10 cellular contexts compared by ENCODE assay signal in genomic region chr1:202207292-202207691, GRCh38. TPM values are rescaled to one million over a fixed set of nuclear protein-coding genes. Genes with fewer than 3 reads are reported as not detected.
DNase-seq lines count a peak whose midpoint lies in the region; ATAC-seq and TF ChIP-seq lines count a peak whose summit lies in the region.
"Had no signal": no experiment of that assay in that cellular context is flagged by ENCODE, and none has a peak within 500 bp of the region (broad histone marks: within the 10 kb centered on the region; RNA-seq: fewer than 3 reads in every experiment).

No MANE protein-coding gene starts in this region.

- no peaks in the 10 kb centered on the region for H3K36me3 Mint-ChIP-seq in osteocyte (ENCODE audit: unreplicated experiment)

- TF ChIP-seq CTCF in osteocyte (IDR thresholded peaks at IDR 0.05) = peak; percentile 63

- no peak for TF ChIP-seq POLR2A in GM18505 (IDR thresholded peaks at IDR 0.05; ENCODE audit: borderline replicate concordance, extremely low read depth, insufficient read depth, insufficient read length)

- H3K4me1 Mint-ChIP-seq in osteocyte (ENCODE audit: unreplicated experiment) = peaks cover 19% of the 10 kb centered on the region

- no peaks in the 10 kb centered on the region for H3K9me3 Mint-ChIP-seq in osteocyte (ENCODE audit: unreplicated experiment)

- no peak overlapping the region for H3K27ac Mint-ChIP-seq in osteocyte (ENCODE audit: unreplicated experiment)

- H3K27me3 Mint-ChIP-seq in osteocyte (ENCODE audit: unreplicated experiment) = peaks cover 2% of the 10 kb centered on the region

- no peak for ATAC-seq in GM18505 (IDR thresholded peaks at IDR 0.05; ENCODE audit: unreplicated experiment)

- DNase-seq in ELR (ENCODE audit: low read depth) = peak; percentile 52
- DNase-seq in NCI-H446 (lab: John Stamatoyannopoulos, UW) = peak; percentile 49 to 82
- DNase-seq in dermis microvascular lymphatic vessel endothelial cell (ENCODE audit: low read depth in 2 of 2) = peak; percentile 30 to 64
- DNase-seq in osteocyte (ENCODE audit: extremely low spot score, unreplicated experiment) = peak; percentile 91
- no peak for DNase-seq in NCI-H510A treated with DMSO at 0.1 percent for 48 hours (lab: John Stamatoyannopoulos, UW)
- no peak for DNase-seq in NOMO-1 (lab: John Stamatoyannopoulos, UW; ENCODE audit: unreplicated experiment in 2 of 2)
- no peak for DNase-seq in midbrain (lab: John Stamatoyannopoulos, UW)
- DNase-seq: kidney, NCI-H2107 had no signal

- H3K4me3 Mint-ChIP-seq in osteocyte (ENCODE audit: unreplicated experiment) = no peak overlapping the region

RNA-seq across cellular contexts. Expression of gene LGR6, which starts 13.7 kb away (rescaled TPM):
- total RNA-seq in dermis microvascular lymphatic vessel endothelial cell (not detected in 2 replicates), osteocyte (9.4 and 9.9 TPM in 2 replicates)

RNA-seq across cellular contexts. Expression of gene PTPN7, which starts 46.9 kb away (rescaled TPM):
- total RNA-seq in dermis microvascular lymphatic vessel endothelial cell (0.13 TPM in 2 replicates), osteocyte (not detected in 2 replicates)

Comparison
In these comparisons a context has a peak if more than half of its experiments do, and no peak if none do; other contexts are left out.
1. DNase-seq: peak in ELR (single experiment), NCI-H446 (2 of 2), dermis microvascular lymphatic vessel endothelial cell (2 of 2) and osteocyte (single experiment); none in NCI-H510A treated with DMSO at 0.1 percent for 48 hours (single experiment), NOMO-1 (0 of 2) and midbrain (single experiment).
2. RNA of gene LGR6, which starts 13.7 kb away (total RNA-seq): 9.4 to 9.9 TPM in osteocyte; not detected in dermis microvascular lymphatic vessel endothelial cell; every median in the first group is over 10 times any median in the second.